ENCODE assay signal across 11 cellular contexts in genomic region chr5:1107167-1108007, GRCh38. TPM values are rescaled to one million over a fixed set of nuclear protein-coding genes. Genes with fewer than 3 reads are reported as not detected.
A peak's percentile ranks its signal among the peaks of the same experiment; 100 is the strongest.
DNase-seq lines count a peak whose midpoint lies in the region; ATAC-seq and TF ChIP-seq lines count a peak whose summit lies in the region.
"Had no signal": no experiment of that assay in that cellular context is flagged by ENCODE, and none has a peak within 500 bp of the region (broad histone marks: within the 10 kb centered on the region; RNA-seq: fewer than 3 reads in every experiment).

No MANE protein-coding gene starts in this region.

- 21% methylated on average over 10 of the region's 26 CpGs for WGBS in right lobe of liver (ENCODE audit: insufficient coverage, low coverage, low lambda C conversion rate, missing lambda C conversion rate)

- DNase-seq in HL-60 (ENCODE audit: low read depth in 1 of 2, low spot score in 1 of 2): peak in 1 of 2 experiments; percentile 39
- DNase-seq in right lobe of liver: peak; percentile 73 to 92 (median 85)
- DNase-seq in NOMO-1 treated with dmso at 0.1 percent for 144 hours (lab: John Stamatoyannopoulos, UW; ENCODE audit: unreplicated experiment): no peak
- no peak for DNase-seq in Karpas-422
- DNase-seq in NCI-H187 (lab: John Stamatoyannopoulos, UW): no peak
- DNase-seq: MM.1S had no signal

- peaks cover 37% of the 10 kb centered on the region for H3K4me1 Mint-ChIP-seq in activated T-helper 17 cell treated with anti-CD3 and anti-CD28 coated beads, Interleukin-2, amount 50 U/mL, for 72 hours

- H3K9ac ChIP-seq in BLaER1 treated with 17β-estradiol and CSF1 and Interleukin-3, amounts not matched to agents 10 nM and 100 nM: peak overlapping the region in 3 of 11 experiments; percentile 28 to 37 (median 33); a peak in 2 of 22 replicates
- H3K9ac ChIP-seq in Karpas-422 (ENCODE audit: low read length): no peak overlapping the region

- peak; percentile 29 for TF ChIP-seq POLR2A in right lobe of liver (IDR thresholded peaks at IDR 0.05)

- ATAC-seq in activated T-helper 17 cell treated with anti-CD3 and anti-CD28 coated beads, Interleukin-2, amount 50 U/mL, for 72 hours (replicated peaks): no peak
- peak; percentile 17 to 54 (median 38) for ATAC-seq in right lobe of liver
- no peak for ATAC-seq in HG03565 (IDR thresholded peaks at IDR 0.05; ENCODE audit: unreplicated experiment)

- no peak overlapping the region for H2AFZ ChIP-seq in Karpas-422 (ENCODE audit: low read length)

- H3K9me3 Mint-ChIP-seq in activated T-helper 17 cell treated with anti-CD3 and anti-CD28 coated beads, Interleukin-2, amount 50 U/mL, for 72 hours: no peaks in the 10 kb centered on the region
- H3K9me3 Mint-ChIP-seq: mesothelial cell of epicardium had no signal

- H3K27me3 ChIP-seq in BLaER1 treated with 17β-estradiol and CSF1 and Interleukin-3, amounts not matched to agents 10 nM and 100 nM: peaks cover 82 to 98% (median 95%) of the 10 kb centered on the region in 11 experiments
- H3K27me3 ChIP-seq in HL-60 (ENCODE audit: insufficient read depth, poor library complexity, severe bottlenecking) (no peaks in the 10 kb centered on the region), right lobe of liver (no peaks in the 10 kb centered on the region), Karpas-422 (ENCODE audit: low read length) (no peaks in the 10 kb centered on the region)

- TF ChIP-seq CTCF in HL-60 (IDR thresholded peaks at IDR 0.05; ENCODE audit: insufficient read depth, low read length) (no peak), right lobe of liver (IDR thresholded peaks at IDR 0.05) (peak in 2 of 4 donors; percentile 31 to 39)

- no peak overlapping the region for H3K27ac ChIP-seq in BLaER1 treated with 17β-estradiol and CSF1 and Interleukin-3, amounts not matched to agents 10 nM and 100 nM
- H3K27ac ChIP-seq in HL-60 (replicated peaks) (peak overlapping the region; percentile 66), right lobe of liver (peak overlapping the region; percentile 95 to 99 (median 99)), Karpas-422 (ENCODE audit: low read length) (no peak overlapping the region)
- H3K27ac ChIP-seq: epithelial cell of prostate had no signal

- H3K36me3 ChIP-seq in BLaER1 treated with 17β-estradiol and CSF1 and Interleukin-3, amounts not matched to agents 10 nM and 100 nM: no peaks in the 10 kb centered on the region
- H3K36me3 ChIP-seq in right lobe of liver (no peaks in the 10 kb centered on the region), Karpas-422 (ENCODE audit: insufficient read depth, low read length) (no peaks in the 10 kb centered on the region)

- peak overlapping the region; percentile 90 to 99 (median 98) for H3K4me2 ChIP-seq in BLaER1 treated with 17β-estradiol and CSF1 and Interleukin-3, amounts not matched to agents 10 nM and 100 nM
- no peak overlapping the region for H3K4me2 ChIP-seq in Karpas-422 (ENCODE audit: low read depth, low read length, poor library complexity, severe bottlenecking)

- peak overlapping the region; percentile 79 for H3K4me3 Mint-ChIP-seq in activated T-helper 17 cell treated with anti-CD3 and anti-CD28 coated beads, Interleukin-2, amount 50 U/mL, for 72 hours
- H3K4me3 Mint-ChIP-seq: mesothelial cell of epicardium had no signal

- H3K36me3 Mint-ChIP-seq in activated T-helper 17 cell treated with anti-CD3 and anti-CD28 coated beads, Interleukin-2, amount 50 U/mL, for 72 hours (ENCODE audit: low read depth): no peaks in the 10 kb centered on the region
- H3K36me3 Mint-ChIP-seq: mesothelial cell of epicardium had no signal

- intact Hi-C loops in right lobe of liver (cut with DNase I): no loop called here

- no peaks in the 10 kb centered on the region for H3K9me2 ChIP-seq in Karpas-422 (replicated peaks; ENCODE audit: insufficient read depth, low read length)

- H3K4me3 ChIP-seq in BLaER1 treated with 17β-estradiol and CSF1 and Interleukin-3, amounts not matched to agents 10 nM and 100 nM: peak overlapping the region in 1 of 10 experiments; percentile 12; a peak in 4 of 20 replicates
- H3K4me3 ChIP-seq in HL-60 (replicated peaks; ENCODE audit: insufficient read depth, low read length): no peak overlapping the region
- H3K4me3 ChIP-seq in right lobe of liver: peak overlapping the region; percentile 6 to 98 (median 91)
- no peak overlapping the region for H3K4me3 ChIP-seq in Karpas-422 (ENCODE audit: low read length)

- H3K27ac Mint-ChIP-seq in activated T-helper 17 cell treated with anti-CD3 and anti-CD28 coated beads, Interleukin-2, amount 50 U/mL, for 72 hours: peak overlapping the region; percentile 36
- H3K27ac Mint-ChIP-seq: mesothelial cell of epicardium had no signal

- H3K27me3 Mint-ChIP-seq in activated T-helper 17 cell treated with anti-CD3 and anti-CD28 coated beads, Interleukin-2, amount 50 U/mL, for 72 hours: no peaks in the 10 kb centered on the region

- peaks cover 86 to 97% (median 96%) of the 10 kb centered on the region in 10 experiments for H3K4me1 ChIP-seq in BLaER1 treated with 17β-estradiol and CSF1 and Interleukin-3, amounts not matched to agents 10 nM and 100 nM
- H3K4me1 ChIP-seq in right lobe of liver (peaks cover 0 to 68% (median 33%) of the 10 kb centered on the region in 4 donors), Karpas-422 (ENCODE audit: low read length) (no peaks in the 10 kb centered on the region)

- H3K79me2 ChIP-seq in Karpas-422 (ENCODE audit: low read length): no peaks in the 10 kb centered on the region

- H3K9me3 ChIP-seq in BLaER1 treated with 17β-estradiol and CSF1 and Interleukin-3, amounts not matched to agents 10 nM and 100 nM (replicated peaks in 1 of 11): no peaks in the 10 kb centered on the region
- H3K9me3 ChIP-seq in right lobe of liver (no peaks in the 10 kb centered on the region), Karpas-422 (ENCODE audit: low read length) (no peaks in the 10 kb centered on the region)

- peaks cover 15 to 96% (median 86%) of the 10 kb centered on the region in 11 experiments; a peak in 20 of 22 replicates for H4K20me1 ChIP-seq in BLaER1 treated with 17β-estradiol and CSF1 and Interleukin-3, amounts not matched to agents 10 nM and 100 nM
- H4K20me1 ChIP-seq in Karpas-422 (ENCODE audit: insufficient read depth, low read depth, low read length): peaks cover 2% of the 10 kb centered on the region; the same call in 1 of the 2 replicates

RNA-seq across cellular contexts. Expression of gene SLC12A7, which starts 4.5 kb away (rescaled TPM):
- 10 to 100 TPM; 17.6 to 28.2 TPM for total RNA-seq in activated T-helper 17 cell treated with anti-CD3 and anti-CD28 coated beads, Interleukin-2, amount 50 U/mL, for 72 hours
- 10 to 100 TPM; 38.9 to 65.2 (median 53.3) TPM for total RNA-seq in right lobe of liver
- total RNA-seq in Karpas-422 (2014; rRNA removed; shearing (Covaris generic); ENCODE audit: low replicate concordance): 0.22 TPM in 1 of 2 replicates, not detected in the other

Comparison
In these comparisons a context has a peak if more than half of its experiments do, and no peak if none do; other contexts are left out.
1. H3K27ac ChIP-seq: peak in HL-60 (single experiment) and right lobe of liver (3 of 3); none in BLaER1 treated with 17β-estradiol and CSF1 and Interleukin-3, amounts not matched to agents 10 nM and 100 nM (0 of 11) and Karpas-422 (single experiment).
2. H3K4me3 ChIP-seq: peak in right lobe of liver (3 of 3); none in HL-60 (single experiment) and Karpas-422 (single experiment).
3. DNase-seq: peak in right lobe of liver (3 of 3); none in NOMO-1 treated with dmso at 0.1 percent for 144 hours (single experiment), Karpas-422 (single experiment) and NCI-H187 (0 of 2).
4. ATAC-seq: peak in right lobe of liver (4 of 4); none in activated T-helper 17 cell treated with anti-CD3 and anti-CD28 coated beads, Interleukin-2, amount 50 U/mL, for 72 hours (single experiment) and HG03565 (single experiment).
5. RNA of gene SLC12A7, which starts 4.5 kb away (total RNA-seq): 38.9 to 65.2 TPM in right lobe of liver and 17.6 to 28.2 TPM in activated T-helper 17 cell treated with anti-CD3 and anti-CD28 coated beads, Interleukin-2, amount 50 U/mL, for 72 hours; 0.22 TPM in Karpas-422; every median in the first group is over 10 times any median in the second.